Comparison of ENCODE assay signal across 1 cellular context in genomic region chr7:106421181-106421762, GRCh38.
A peak's percentile ranks its signal among the peaks of the same experiment; 100 is the strongest.
TF ChIP-seq lines count a peak whose summit lies in the region.

No MANE protein-coding gene starts in this region.

TF ChIP-seq in SK-N-SH, 30 proteins besides CTCF, POLR2A, EP300 and RAD21 (continued from another document):
- TF ChIP-seq, protein P1, sequence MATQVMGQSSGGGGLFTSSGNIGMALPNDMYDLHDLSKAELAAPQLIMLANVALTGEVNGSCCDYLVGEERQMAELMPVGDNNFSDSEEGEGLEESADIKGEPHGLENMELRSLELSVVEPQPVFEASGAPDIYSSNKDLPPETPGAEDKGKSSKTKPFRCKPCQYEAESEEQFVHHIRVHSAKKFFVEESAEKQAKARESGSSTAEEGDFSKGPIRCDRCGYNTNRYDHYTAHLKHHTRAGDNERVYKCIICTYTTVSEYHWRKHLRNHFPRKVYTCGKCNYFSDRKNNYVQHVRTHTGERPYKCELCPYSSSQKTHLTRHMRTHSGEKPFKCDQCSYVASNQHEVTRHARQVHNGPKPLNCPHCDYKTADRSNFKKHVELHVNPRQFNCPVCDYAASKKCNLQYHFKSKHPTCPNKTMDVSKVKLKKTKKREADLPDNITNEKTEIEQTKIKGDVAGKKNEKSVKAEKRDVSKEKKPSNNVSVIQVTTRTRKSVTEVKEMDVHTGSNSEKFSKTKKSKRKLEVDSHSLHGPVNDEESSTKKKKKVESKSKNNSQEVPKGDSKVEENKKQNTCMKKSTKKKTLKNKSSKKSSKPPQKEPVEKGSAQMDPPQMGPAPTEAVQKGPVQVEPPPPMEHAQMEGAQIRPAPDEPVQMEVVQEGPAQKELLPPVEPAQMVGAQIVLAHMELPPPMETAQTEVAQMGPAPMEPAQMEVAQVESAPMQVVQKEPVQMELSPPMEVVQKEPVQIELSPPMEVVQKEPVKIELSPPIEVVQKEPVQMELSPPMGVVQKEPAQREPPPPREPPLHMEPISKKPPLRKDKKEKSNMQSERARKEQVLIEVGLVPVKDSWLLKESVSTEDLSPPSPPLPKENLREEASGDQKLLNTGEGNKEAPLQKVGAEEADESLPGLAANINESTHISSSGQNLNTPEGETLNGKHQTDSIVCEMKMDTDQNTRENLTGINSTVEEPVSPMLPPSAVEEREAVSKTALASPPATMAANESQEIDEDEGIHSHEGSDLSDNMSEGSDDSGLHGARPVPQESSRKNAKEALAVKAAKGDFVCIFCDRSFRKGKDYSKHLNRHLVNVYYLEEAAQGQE (IDR thresholded peaks at IDR 0.05; ENCODE audit: low read depth, low read length) = no peak
- TF ChIP-seq EZH2phosphoT487 (IDR thresholded peaks at IDR 0.05; ENCODE audit: borderline replicate concordance, low read depth) (no peak), GATA2 (CRISPR knock-in tag; IDR thresholded peaks at IDR 0.05) (no peak), PBX3 (IDR thresholded peaks at IDR 0.05) (peak; percentile 87), RXRA (IDR thresholded peaks at IDR 0.05; ENCODE audit: borderline replicate concordance, low read depth) (peak; percentile 8; the same call in 1 of the 2 replicates), NRF1 (IDR thresholded peaks at IDR 0.05; ENCODE audit: low read depth, low read length) (no peak), YY1 (IDR thresholded peaks at IDR 0.05; ENCODE audit: low read depth) (no peak; the same call in 1 of the 2 replicates), MEF2A (IDR thresholded peaks at IDR 0.05; ENCODE audit: borderline replicate concordance, low read depth) (no peak), GABPA (IDR thresholded peaks at IDR 0.05; ENCODE audit: low read depth) (0 out of 2 replicates have a peak, but pooled peaks have one; percentile 17), SIN3A (IDR thresholded peaks at IDR 0.05; ENCODE audit: borderline replicate concordance, low read depth, low read length) (peak; percentile 45; the same call in 1 of the 2 replicates), JUND (IDR thresholded peaks at IDR 0.05) (peak; percentile 59), FOSL2 (IDR thresholded peaks at IDR 0.05; ENCODE audit: borderline replicate concordance, low read depth) (peak; percentile 45; the same call in 1 of the 2 replicates), RFX5 (IDR thresholded peaks at IDR 0.05; ENCODE audit: low read length) (no peak), TEAD4 (IDR thresholded peaks at IDR 0.05; ENCODE audit: borderline replicate concordance, insufficient read depth) (peak; percentile 50; the same call in 1 of the 2 replicates), TAF1 (IDR thresholded peaks at IDR 0.05; ENCODE audit: borderline replicate concordance, low read depth, low read length) (0 out of 2 replicates have a peak, but pooled peaks have one; percentile 23), MAX (IDR thresholded peaks at IDR 0.05; ENCODE audit: low read depth) (peak; percentile 95), MXI1 (IDR thresholded peaks at IDR 0.05; ENCODE audit: low read depth, low read length) (no peak), POLR2AphosphoS5 (IDR thresholded peaks at IDR 0.05; ENCODE audit: low read depth, low read length) (peak; percentile 73), USF2 (IDR thresholded peaks at IDR 0.05; ENCODE audit: borderline replicate concordance, low read depth, low read length) (no peak), ELF1 (IDR thresholded peaks at IDR 0.05) (0 out of 2 replicates have a peak, but pooled peaks have one; percentile 7)
- TF ChIP-seq, protein P2, sequence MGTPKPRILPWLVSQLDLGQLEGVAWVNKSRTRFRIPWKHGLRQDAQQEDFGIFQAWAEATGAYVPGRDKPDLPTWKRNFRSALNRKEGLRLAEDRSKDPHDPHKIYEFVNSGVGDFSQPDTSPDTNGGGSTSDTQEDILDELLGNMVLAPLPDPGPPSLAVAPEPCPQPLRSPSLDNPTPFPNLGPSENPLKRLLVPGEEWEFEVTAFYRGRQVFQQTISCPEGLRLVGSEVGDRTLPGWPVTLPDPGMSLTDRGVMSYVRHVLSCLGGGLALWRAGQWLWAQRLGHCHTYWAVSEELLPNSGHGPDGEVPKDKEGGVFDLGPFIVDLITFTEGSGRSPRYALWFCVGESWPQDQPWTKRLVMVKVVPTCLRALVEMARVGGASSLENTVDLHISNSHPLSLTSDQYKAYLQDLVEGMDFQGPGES (IDR thresholded peaks at IDR 0.05; ENCODE audit: low read depth, low read length) = no peak
